Comparison of ENCODE assay signal across 2 cellular contexts in genomic region chr15:49085696-49086459, GRCh38.
TF ChIP-seq lines count a peak whose summit lies in the region.

No MANE protein-coding gene starts in this region.

TF ChIP-seq in IMR-90, 13 proteins besides CTCF, POLR2A, EP300 and RAD21:
- TF ChIP-seq MAZ (IDR thresholded peaks at IDR 0.05; ENCODE audit: borderline replicate concordance, low read depth, low read length) (no peak), MXI1 (IDR thresholded peaks at IDR 0.05; ENCODE audit: borderline replicate concordance, low read depth, low read length) (no peak), RCOR1 (IDR thresholded peaks at IDR 0.05; ENCODE audit: insufficient replicate concordance, low read length) (no peak), MAFK (IDR thresholded peaks at IDR 0.05; ENCODE audit: low read depth, low read length) (no peak), ELK1 (IDR thresholded peaks at IDR 0.05; ENCODE audit: borderline replicate concordance, low read depth, low read length) (no peak), RFX5 (IDR thresholded peaks at IDR 0.05; ENCODE audit: low read depth, low read length) (no peak), CEBPB (IDR thresholded peaks at IDR 0.05; ENCODE audit: low read depth, low read length) (peak; percentile 69; the same call in 1 of the 2 replicates), CHD1 (IDR thresholded peaks at IDR 0.05; ENCODE audit: low read depth, low read length) (no peak), SMC3 (IDR thresholded peaks at IDR 0.05; ENCODE audit: low read depth, low read length) (no peak)

TF ChIP-seq in GM12891, 5 proteins besides CTCF, POLR2A, EP300 and RAD21:
- TF ChIP-seq PAX5 (IDR thresholded peaks at IDR 0.05; ENCODE audit: insufficient read depth, low read length, severe bottlenecking) = no peak
- TF ChIP-seq TAF1 (IDR thresholded peaks at IDR 0.05; ENCODE audit: low read depth, low read length) = no peak
- TF ChIP-seq POU2F2 (IDR thresholded peaks at IDR 0.05; ENCODE audit: low read depth, low read length) = no peak
- TF ChIP-seq POLR2AphosphoS5 (IDR thresholded peaks at IDR 0.05; ENCODE audit: low read depth, low read length) = no peak
- no peak for TF ChIP-seq SPI1 (IDR thresholded peaks at IDR 0.05; ENCODE audit: low read depth, low read length)
